Comparison of ENCODE assay signal across 1 cellular context in the genomic region with DNA sequence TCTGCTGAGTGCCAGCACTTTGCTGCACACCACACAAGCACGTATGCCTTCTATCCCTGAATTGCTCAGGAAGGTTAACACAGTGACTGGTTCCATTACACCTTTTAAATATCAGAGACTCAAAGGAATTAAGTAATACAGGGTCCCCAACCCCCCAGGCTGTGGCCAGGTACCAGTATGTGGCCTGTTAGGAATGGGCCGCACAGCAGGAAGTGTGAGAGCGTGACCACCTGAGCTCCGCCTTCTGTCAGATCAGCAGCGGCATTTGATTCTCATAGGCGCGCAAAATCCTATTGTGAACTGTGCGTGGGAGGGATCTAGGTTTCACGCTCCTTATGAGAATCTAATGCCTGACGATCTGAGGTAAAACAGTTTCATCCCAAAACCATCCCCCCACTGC.
TF ChIP-seq lines count a peak whose summit lies in the region.

No MANE protein-coding gene starts in this region.

TF ChIP-seq in H1, 55 proteins besides CTCF, POLR2A, EP300 and RAD21:
- no peak for TF ChIP-seq KDM4A (IDR thresholded peaks at IDR 0.05; ENCODE audit: low read depth, low read length, severe bottlenecking)
- no peak for TF ChIP-seq SUZ12 (IDR thresholded peaks at IDR 0.05; ENCODE audit: low read length)
- no peak for TF ChIP-seq KDM5A (IDR thresholded peaks at IDR 0.05; ENCODE audit: low read length)
- no peak for TF ChIP-seq ASH2L (IDR thresholded peaks at IDR 0.05; ENCODE audit: low read length)
- TF ChIP-seq NRF1 (IDR thresholded peaks at IDR 0.05; ENCODE audit: low read depth, low read length), result no peak
